In the genomic region with DNA sequence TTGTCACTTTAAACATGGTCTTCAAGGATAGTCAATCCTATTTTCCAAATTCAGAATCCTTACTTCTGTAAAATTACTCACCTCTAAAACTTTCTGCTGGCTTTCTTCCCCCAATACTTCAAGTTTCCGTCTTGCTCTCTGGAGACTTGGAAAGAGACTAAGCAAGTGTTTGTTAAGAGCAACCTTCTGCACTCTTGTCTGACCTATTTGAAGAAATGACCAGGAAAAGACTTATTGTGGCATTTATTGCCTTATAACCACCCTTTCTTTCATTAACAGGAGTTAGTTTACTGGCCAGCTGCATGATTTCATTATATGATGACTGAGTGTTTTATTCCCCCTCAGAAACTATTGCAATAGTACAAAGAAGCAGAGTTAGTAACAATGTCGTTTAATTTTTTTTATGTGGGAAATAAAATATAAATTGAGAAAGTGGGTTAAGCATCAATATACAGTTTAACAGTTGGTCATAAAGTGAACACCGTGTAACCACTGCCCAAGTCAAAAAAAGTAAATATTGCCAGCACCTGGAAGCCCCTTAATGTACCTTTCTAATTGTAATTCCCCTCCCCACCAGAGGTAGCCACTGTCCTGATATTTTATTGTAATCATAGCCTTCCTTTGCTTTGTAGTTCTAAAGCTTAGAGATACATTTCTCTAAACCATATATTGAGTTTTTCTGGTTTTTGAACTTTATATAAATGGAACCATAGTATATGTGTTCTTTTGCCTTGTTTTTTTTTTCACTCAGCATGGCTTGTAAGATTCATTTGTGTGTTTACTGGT, we compare ENCODE assay signal across 18 cellular contexts.
A peak's percentile ranks its signal among the peaks of the same experiment; 100 is the strongest.
DNase-seq lines count a peak whose midpoint lies in the region; ATAC-seq and TF ChIP-seq lines count a peak whose summit lies in the region.
"Had no signal": no experiment of that assay in that cellular context is flagged by ENCODE, and none has a peak within 500 bp of the region (broad histone marks: within the 10 kb centered on the region; RNA-seq: fewer than 3 reads in every experiment).

No MANE protein-coding gene starts in this region.

- H3K4me3 Mint-ChIP-seq in type B pancreatic cell = no peak overlapping the region
- H3K4me3 Mint-ChIP-seq: CD4-positive, alpha-beta T cell had no signal

- TF ChIP-seq CTCF in PC-3 (conservative IDR thresholded peaks at IDR 0.05; ENCODE audit: low read depth, low read length) (0 out of 2 replicates have a peak, but pooled peaks have one; percentile 16), left lung (IDR thresholded peaks at IDR 0.05) (no peak), type B pancreatic cell (conservative IDR thresholded peaks at IDR 0.05) (peak; percentile 39), SK-N-SH (IDR thresholded peaks at IDR 0.05) (no peak)

- H3K9me3 ChIP-seq in PC-3 (ENCODE audit: low read length) = no peaks in the 10 kb centered on the region
- no peaks in the 10 kb centered on the region for H3K9me3 ChIP-seq in left lung
- H3K9me3 ChIP-seq in SK-N-SH = no peaks in the 10 kb centered on the region
- H3K9me3 ChIP-seq: Peyer's patch, SJSA1 had no signal

- POLR2A ChIA-PET in PC-3 (lab: Charles Lee; ENCODE audit: unreplicated experiment) = no interaction called here
- POLR2A ChIA-PET in SK-N-SH (lab: Yijun Ruan, JAX) = no interaction called here

- H3K4me1 ChIP-seq in PC-3 (ENCODE audit: insufficient read depth, low read length) (no peaks in the 10 kb centered on the region), left lung (no peaks in the 10 kb centered on the region), SK-N-SH (ENCODE audit: control insufficient read depth in 1 of 2, insufficient read depth in 2 of 2, low read depth in 1 of 2, low read length in 1 of 2) (no peaks in the 10 kb centered on the region; a peak in 1 of 4 replicates)
- H3K4me1 ChIP-seq: SJSA1 had no signal

- H3F3A ChIP-seq in PC-3 (ENCODE audit: low read length, unreplicated experiment) (no peaks in the 10 kb centered on the region), SK-N-SH (replicated peaks; ENCODE audit: insufficient read depth) (no peaks in the 10 kb centered on the region)

- H3K27me3 ChIP-seq in PC-3 (ENCODE audit: low read length) (peaks cover 45% of the 10 kb centered on the region), left lung (no peaks in the 10 kb centered on the region), SK-N-SH (ENCODE audit: insufficient read depth) (no peaks in the 10 kb centered on the region)
- H3K27me3 ChIP-seq: Peyer's patch, SJSA1 had no signal

- no peak overlapping the region for H3K4me2 ChIP-seq in PC-3 (ENCODE audit: low read length)
- no peak overlapping the region for H3K4me2 ChIP-seq in SK-N-SH

- TF ChIP-seq RAD21 in SK-N-SH (IDR thresholded peaks at IDR 0.05; ENCODE audit: low read length) = no peak

- CTCF ChIA-PET in PC-3 (lab: Charles Lee) = no interaction called here
- CTCF ChIA-PET in SK-N-SH (lab: Yijun Ruan, JAX) = no interaction called here

- peaks cover 7% of the 10 kb centered on the region for H3K4me1 Mint-ChIP-seq in type B pancreatic cell (ENCODE audit: unreplicated experiment)

- H3K36me3 ChIP-seq in PC-3 (ENCODE audit: low read depth, low read length) (no peaks in the 10 kb centered on the region), left lung (no peaks in the 10 kb centered on the region), SK-N-SH (replicated peaks in 1 of 2; ENCODE audit: control insufficient read depth in 1 of 2, insufficient read depth in 2 of 2, low read length in 1 of 2) (no peaks in the 10 kb centered on the region)
- H3K36me3 ChIP-seq: Peyer's patch, SJSA1 had no signal

- H3K9me3 Mint-ChIP-seq in type B pancreatic cell = no peaks in the 10 kb centered on the region
- H3K9me3 Mint-ChIP-seq: CD4-positive, alpha-beta T cell had no signal

- no TSS peak for BruUV-seq in PC-3 (replicated peaks; lab: Mats Ljungman, UMichigan)

- 46% methylated on average over 3 of the region's 3 CpGs for WGBS in SK-N-SH (ENCODE audit: low lambda C conversion rate)

- no peak for TF ChIP-seq EP300 in SK-N-SH (IDR thresholded peaks at IDR 0.05; ENCODE audit: borderline replicate concordance in 1 of 2, low read depth in 1 of 2, low read length in 1 of 2)

- H4K20me1 ChIP-seq in PC-3 (ENCODE audit: low read length) = no peaks in the 10 kb centered on the region
- no peaks in the 10 kb centered on the region for H4K20me1 ChIP-seq in SK-N-SH (ENCODE audit: insufficient read depth)

- H3K79me2 ChIP-seq in PC-3 (ENCODE audit: low read length) (no peaks in the 10 kb centered on the region), SK-N-SH (ENCODE audit: insufficient read depth) (no peaks in the 10 kb centered on the region)

- H2AFZ ChIP-seq in PC-3 (ENCODE audit: low read length) (no peak overlapping the region), SK-N-SH (ENCODE audit: low read depth) (no peak overlapping the region)

- H3K27me3 Mint-ChIP-seq in type B pancreatic cell = no peaks in the 10 kb centered on the region
- H3K27me3 Mint-ChIP-seq: CD4-positive, alpha-beta T cell had no signal

- no peak overlapping the region for H3K27ac Mint-ChIP-seq in type B pancreatic cell
- H3K27ac Mint-ChIP-seq: CD4-positive, alpha-beta T cell had no signal

- no peaks in the 10 kb centered on the region for H3K36me3 Mint-ChIP-seq in type B pancreatic cell

- no peak overlapping the region for H3K9ac ChIP-seq in PC-3 (ENCODE audit: low read length)
- no peak overlapping the region for H3K9ac ChIP-seq in SK-N-SH

- H3K9me2 ChIP-seq in PC-3 (replicated peaks; ENCODE audit: low read length) (no peaks in the 10 kb centered on the region), SK-N-SH (no peaks in the 10 kb centered on the region)

- no peak overlapping the region for H3K4me3 ChIP-seq in PC-3 (ENCODE audit: low read length)
- H3K4me3 ChIP-seq in left lung = no peak overlapping the region
- H3K4me3 ChIP-seq in SK-N-SH (ENCODE audit: low read depth in 2 of 2, low read length in 1 of 2) = no peak overlapping the region
- H3K4me3 ChIP-seq: Peyer's patch, SJSA1 had no signal

- ATAC-seq in PC-3 (no peak), left lung (peak; percentile 71), GM21825 (IDR thresholded peaks at IDR 0.05; ENCODE audit: unreplicated experiment) (no peak)

- H3K27ac ChIP-seq in PC-3 (ENCODE audit: low read length) (no peak overlapping the region), left lung (no peak overlapping the region), SK-N-SH (ENCODE audit: low read depth in 2 of 2, low read length in 1 of 2) (no peak overlapping the region)
- H3K27ac ChIP-seq: Peyer's patch, SJSA1 had no signal

- peak; percentile 0 for DNase-seq in GM04503 (ENCODE audit: low read depth)
- DNase-seq in PC-3 = no peak
- no peak for DNase-seq in left lung
- no peak for DNase-seq in type B pancreatic cell (ENCODE audit: extremely low spot score, unreplicated experiment)
- DNase-seq in SK-N-SH = no peak
- DNase-seq in HCEC 1CT = no peak
- DNase-seq: CD4-positive, alpha-beta T cell; DMS153; EL; GOT3; KBM-7; NCI-H1417 treated with DMSO at 0.1 percent for 48 hours; NCI-H187 treated with DMSO at 0.1 percent for 48 hours; NCI-H345; NCI-H524 treated with DMSO at 0.1 percent for 48 hours; Peyer's patch had no signal

- intact Hi-C loops in PC-3 (cut with micrococcal nuclease) (no loop called here), left lung (cut with DNase I) (no loop called here)

TF ChIP-seq in SK-N-SH, 30 proteins besides CTCF, POLR2A, EP300 and RAD21:
- TF ChIP-seq, protein P1, sequence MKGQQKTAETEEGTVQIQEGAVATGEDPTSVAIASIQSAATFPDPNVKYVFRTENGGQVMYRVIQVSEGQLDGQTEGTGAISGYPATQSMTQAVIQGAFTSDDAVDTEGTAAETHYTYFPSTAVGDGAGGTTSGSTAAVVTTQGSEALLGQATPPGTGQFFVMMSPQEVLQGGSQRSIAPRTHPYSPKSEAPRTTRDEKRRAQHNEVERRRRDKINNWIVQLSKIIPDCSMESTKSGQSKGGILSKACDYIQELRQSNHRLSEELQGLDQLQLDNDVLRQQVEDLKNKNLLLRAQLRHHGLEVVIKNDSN (IDR thresholded peaks at IDR 0.05; ENCODE audit: borderline replicate concordance, low read depth) = no peak
- TF ChIP-seq RCOR1 (IDR thresholded peaks at IDR 0.05; ENCODE audit: low read length) (no peak), RXRA (IDR thresholded peaks at IDR 0.05; ENCODE audit: borderline replicate concordance, low read depth) (no peak), GABPA (IDR thresholded peaks at IDR 0.05; ENCODE audit: low read depth) (no peak), ELF1 (IDR thresholded peaks at IDR 0.05) (no peak), FOSL2 (IDR thresholded peaks at IDR 0.05; ENCODE audit: borderline replicate concordance, low read depth) (no peak), CHD2 (IDR thresholded peaks at IDR 0.05; ENCODE audit: low read length, partially characterized antibody) (no peak)
- TF ChIP-seq, protein P2, sequence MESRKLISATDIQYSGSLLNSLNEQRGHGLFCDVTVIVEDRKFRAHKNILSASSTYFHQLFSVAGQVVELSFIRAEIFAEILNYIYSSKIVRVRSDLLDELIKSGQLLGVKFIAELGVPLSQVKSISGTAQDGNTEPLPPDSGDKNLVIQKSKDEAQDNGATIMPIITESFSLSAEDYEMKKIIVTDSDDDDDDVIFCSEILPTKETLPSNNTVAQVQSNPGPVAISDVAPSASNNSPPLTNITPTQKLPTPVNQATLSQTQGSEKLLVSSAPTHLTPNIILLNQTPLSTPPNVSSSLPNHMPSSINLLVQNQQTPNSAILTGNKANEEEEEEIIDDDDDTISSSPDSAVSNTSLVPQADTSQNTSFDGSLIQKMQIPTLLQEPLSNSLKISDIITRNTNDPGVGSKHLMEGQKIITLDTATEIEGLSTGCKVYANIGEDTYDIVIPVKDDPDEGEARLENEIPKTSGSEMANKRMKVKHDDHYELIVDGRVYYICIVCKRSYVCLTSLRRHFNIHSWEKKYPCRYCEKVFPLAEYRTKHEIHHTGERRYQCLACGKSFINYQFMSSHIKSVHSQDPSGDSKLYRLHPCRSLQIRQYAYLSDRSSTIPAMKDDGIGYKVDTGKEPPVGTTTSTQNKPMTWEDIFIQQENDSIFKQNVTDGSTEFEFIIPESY (IDR thresholded peaks at IDR 0.05; ENCODE audit: borderline replicate concordance, low read depth) = no peak

Comparison
In these comparisons a context has a peak if more than half of its experiments do, and no peak if none do; other contexts are left out.
1. CTCF ChIP-seq: peak in PC-3 (single experiment) and type B pancreatic cell (single experiment); none in left lung (0 of 2) and SK-N-SH (single experiment).